19 cellular contexts compared by ENCODE assay signal in genomic region chr1:94715311-94715710, GRCh38.
"Had no signal": no experiment of that assay in that cellular context is flagged by ENCODE, and none has a peak within 500 bp of the region (broad histone marks: within the 10 kb centered on the region; RNA-seq: fewer than 3 reads in every experiment).

No MANE protein-coding gene starts in this region.

- H3K4me3 ChIP-seq: left lung, lower lobe of right lung, pancreas, right atrium auricular region, tibial nerve had no signal

- H3K36me3 Mint-ChIP-seq: activated naive CD8-positive, alpha-beta T cell had no signal

- ATAC-seq: activated CD4-positive, alpha-beta T cell treated with anti-CD3 and anti-CD28 coated beads for 36 hours; activated T-cell treated with anti-CD3 and anti-CD28 coated beads, Interleukin-2, amount 50 U/mL, for 72 hours; left lung; lower lobe of right lung; pancreas had no signal

- H3K9me3 ChIP-seq: left lung, lower lobe of right lung, pancreas, right atrium auricular region, tibial nerve had no signal

- H3K27ac ChIP-seq: left lung, lower lobe of right lung, pancreas, right atrium auricular region had no signal

- H3K36me3 ChIP-seq: left lung, lower lobe of right lung, pancreas, right atrium auricular region, tibial nerve had no signal

- H3K27me3 ChIP-seq: left lung, pancreas, right atrium auricular region, tibial nerve had no signal

- H3K9me3 Mint-ChIP-seq: activated T-cell treated with anti-CD3 and anti-CD28 coated beads, Interleukin-2, amount 50 U/mL, for 72 hours had no signal

- H3K27ac Mint-ChIP-seq: activated CD4-positive, alpha-beta T cell treated with anti-CD3 and anti-CD28 coated beads for 36 hours; activated naive CD8-positive, alpha-beta T cell; activated T-cell treated with anti-CD3 and anti-CD28 coated beads, Interleukin-2, amount 50 U/mL, for 72 hours had no signal

- H3K27me3 Mint-ChIP-seq: activated CD4-positive, alpha-beta T cell treated with anti-CD3 and anti-CD28 coated beads for 36 hours had no signal

- H3K4me1 Mint-ChIP-seq: activated CD4-positive, alpha-beta T cell treated with anti-CD3 and anti-CD28 coated beads for 36 hours had no signal

- H3K4me3 Mint-ChIP-seq: activated CD4-positive, alpha-beta T cell treated with anti-CD3 and anti-CD28 coated beads for 36 hours; activated naive CD8-positive, alpha-beta T cell; activated T-cell treated with anti-CD3 and anti-CD28 coated beads, Interleukin-2, amount 50 U/mL, for 72 hours had no signal

- H3K4me1 ChIP-seq: pancreas had no signal

- DNase-seq: activated CD4-positive, alpha-beta T cell treated with anti-CD3 and anti-CD28 coated beads for 36 hours; activated CD4-positive, alpha-beta T cell treated with anti-CD3 and anti-CD28 coated beads, Interleukin-2, amount 50 U/mL, for 4 hours; activated CD4-positive, CD25-positive, alpha-beta regulatory T cell; activated naive CD4-positive, alpha-beta T cell; activated T-cell treated with anti-CD3 and anti-CD28 coated beads for 4 hours; activated T-cell treated with anti-CD3 and anti-CD28 coated beads, Interleukin-2, amount 50 U/mL, for 72 hours; anterior cingulate cortex; dermis blood vessel endothelial cell; effector CD4-positive, alpha-beta T cell; left lung; lower lobe of right lung; nucleus accumbens; pancreas; stimulated activated CD4-positive, alpha-beta T cell treated with anti-CD3 and anti-CD28 coated beads, Interleukin-15, amount 100 ng/mL, for 24 hours; stimulated activated naive CD4-positive, alpha-beta T cell treated with Interleukin-2 at 50 U/mL for 16 hours; T-helper 2 cell had no signal
